Comparison of ENCODE assay signal across 12 cellular contexts in the genomic region with DNA sequence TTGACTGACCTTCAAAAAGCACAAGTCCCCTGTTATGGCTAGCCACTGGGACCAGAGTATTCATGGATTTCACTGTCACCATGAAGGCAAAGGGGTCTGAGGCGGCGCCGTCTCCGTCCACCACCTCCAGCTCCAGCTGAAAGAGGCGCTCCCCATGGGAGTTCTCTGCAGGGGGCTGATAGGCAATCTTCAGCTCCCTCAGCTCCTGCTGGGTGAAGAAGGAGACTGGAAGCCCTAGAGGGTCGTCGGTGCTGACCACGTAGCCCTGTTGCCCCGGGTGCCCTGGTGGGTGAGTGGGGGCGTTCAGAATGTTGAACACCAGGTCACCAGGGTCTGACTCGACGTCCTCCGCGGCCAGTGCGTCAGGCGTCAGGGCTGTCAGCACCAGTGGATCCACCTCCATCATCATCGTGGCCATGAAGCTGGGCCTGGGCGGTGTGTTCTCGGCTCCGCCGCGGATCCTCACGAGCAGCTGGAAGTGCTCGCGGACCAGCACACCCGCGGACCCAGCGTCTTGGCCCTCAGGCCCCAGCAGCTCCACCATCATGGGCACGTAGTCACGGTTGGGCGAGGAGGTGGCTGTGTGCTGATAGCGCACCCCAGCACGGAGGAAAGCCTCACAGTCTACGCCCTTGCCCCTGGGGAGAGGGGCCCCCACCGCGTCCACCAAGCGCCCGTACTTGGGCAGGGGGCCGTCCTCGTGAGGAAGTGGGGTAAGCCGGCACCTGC. TPM values are rescaled to one million over a fixed set of nuclear protein-coding genes. Genes with fewer than 3 reads are reported as not detected.
DNase-seq lines count a peak whose midpoint lies in the region; ATAC-seq and TF ChIP-seq lines count a peak whose summit lies in the region.
"Had no signal": no experiment of that assay in that cellular context is flagged by ENCODE, and none has a peak within 500 bp of the region (broad histone marks: within the 10 kb centered on the region; RNA-seq: fewer than 3 reads in every experiment).

No MANE protein-coding gene starts in this region.

- H3K27me3 ChIP-seq in tibial artery = peaks cover 0 to 28% of the 10 kb centered on the region in 2 donors

- no peak overlapping the region for H3K27ac Mint-ChIP-seq in activated naive CD8-positive, alpha-beta T cell
- no peak overlapping the region for H3K27ac Mint-ChIP-seq in activated naive CD8-positive, alpha-beta T cell treated with anti-CD3 and anti-CD28 coated beads, Interleukin-2, amount 50 U/mL, for 24 hours
- H3K27ac Mint-ChIP-seq in naive B cell = no peak overlapping the region
- H3K27ac Mint-ChIP-seq: type B pancreatic cell had no signal

- peaks cover 0 to 19% (median 16%) of the 10 kb centered on the region in 4 donors for H3K4me1 ChIP-seq in tibial artery

- H3K9me3 ChIP-seq in tibial artery = no peaks in the 10 kb centered on the region
- H3K9me3 ChIP-seq: right lobe of liver had no signal

- H3K4me3 ChIP-seq in coronary artery (peak overlapping the region; percentile 69), tibial artery (peak overlapping the region; percentile 40 to 54)

- H3K9me3 Mint-ChIP-seq in activated naive CD8-positive, alpha-beta T cell (ENCODE audit: low read depth) = peaks cover 8% of the 10 kb centered on the region
- H3K9me3 Mint-ChIP-seq in activated naive CD8-positive, alpha-beta T cell treated with anti-CD3 and anti-CD28 coated beads, Interleukin-2, amount 50 U/mL, for 24 hours = peaks cover 3% of the 10 kb centered on the region
- peaks cover 0 to 5% (median 0%) of the 10 kb centered on the region in 7 donors for H3K9me3 Mint-ChIP-seq in naive B cell
- H3K9me3 Mint-ChIP-seq: type B pancreatic cell had no signal

- TF ChIP-seq CTCF in coronary artery (IDR thresholded peaks at IDR 0.05) (no peak), tibial artery (IDR thresholded peaks at IDR 0.05) (no peak)

- peak overlapping the region; percentile 18 for H3K4me3 Mint-ChIP-seq in activated naive CD8-positive, alpha-beta T cell
- no peak overlapping the region for H3K4me3 Mint-ChIP-seq in activated naive CD8-positive, alpha-beta T cell treated with anti-CD3 and anti-CD28 coated beads, Interleukin-2, amount 50 U/mL, for 24 hours
- H3K4me3 Mint-ChIP-seq in naive B cell = peak overlapping the region in 7 of 8 donors; percentile 12 to 68 (median 54)

- H3K4me1 Mint-ChIP-seq in activated naive CD8-positive, alpha-beta T cell (ENCODE audit: low read depth) = peaks cover 28% of the 10 kb centered on the region
- H3K4me1 Mint-ChIP-seq in activated naive CD8-positive, alpha-beta T cell treated with anti-CD3 and anti-CD28 coated beads, Interleukin-2, amount 50 U/mL, for 24 hours = peaks cover 5% of the 10 kb centered on the region
- peaks cover 10 to 26% (median 24%) of the 10 kb centered on the region in 3 donors for H3K4me1 Mint-ChIP-seq in naive B cell

- H3K27ac ChIP-seq in coronary artery (no peak overlapping the region), tibial artery (no peak overlapping the region)
- H3K27ac ChIP-seq: right lobe of liver had no signal

- CTCF ChIA-PET in HEK293T (lab: Yijun Ruan, JAX) = no interaction called here

- DNase-seq in activated naive CD8-positive, alpha-beta T cell treated with anti-CD3 and anti-CD28 coated beads, Interleukin-2, amount 50 U/mL, for 24 hours = no peak
- DNase-seq in coronary artery (ENCODE audit: low spot score) (no peak), naive B cell (no peak), tibial artery (no peak), HEK293T (ENCODE audit: extremely low spot score) (no peak), mesenteric fat pad (ENCODE audit: low spot score) (no peak)
- DNase-seq: GOT3, NCI-H1694 had no signal

- POLR2A ChIA-PET in HEK293T (lab: Yijun Ruan, JAX) = no interaction called here

- H3K36me3 ChIP-seq in tibial artery = no peaks in the 10 kb centered on the region
- H3K36me3 ChIP-seq: right lobe of liver had no signal

- peaks cover 9% of the 10 kb centered on the region for H3K36me3 Mint-ChIP-seq in activated naive CD8-positive, alpha-beta T cell
- no peaks in the 10 kb centered on the region for H3K36me3 Mint-ChIP-seq in activated naive CD8-positive, alpha-beta T cell treated with anti-CD3 and anti-CD28 coated beads, Interleukin-2, amount 50 U/mL, for 24 hours (ENCODE audit: low read depth)
- H3K36me3 Mint-ChIP-seq in naive B cell = peaks cover 8 to 11% of the 10 kb centered on the region in 2 donors
- H3K36me3 Mint-ChIP-seq: type B pancreatic cell had no signal

- peaks cover 26% of the 10 kb centered on the region for H3K27me3 Mint-ChIP-seq in activated naive CD8-positive, alpha-beta T cell
- peaks cover 40% of the 10 kb centered on the region for H3K27me3 Mint-ChIP-seq in activated naive CD8-positive, alpha-beta T cell treated with anti-CD3 and anti-CD28 coated beads, Interleukin-2, amount 50 U/mL, for 24 hours
- H3K27me3 Mint-ChIP-seq in naive B cell = peaks cover 53 to 66% (median 56%) of the 10 kb centered on the region in 3 donors

- intact Hi-C loops in tibial artery (cut with DNase I; ENCODE audit: low total_unique reads) = no loop called here

- no peak for ATAC-seq in activated naive CD8-positive, alpha-beta T cell treated with anti-CD3 and anti-CD28 coated beads, Interleukin-2, amount 50 U/mL, for 24 hours
- ATAC-seq in naive B cell (ENCODE audit: low read depth in 2 of 2) (no peak), HG03442 (IDR thresholded peaks at IDR 0.05; ENCODE audit: unreplicated experiment) (no peak)

TF ChIP-seq in HEK293T, 16 proteins besides CTCF, POLR2A, EP300 and RAD21:
- TF ChIP-seq FOXK2 (IDR thresholded peaks at IDR 0.05) = no peak
- no peak for TF ChIP-seq LEF1 (IDR thresholded peaks at IDR 0.05; ENCODE audit: borderline replicate concordance)
- TF ChIP-seq PKNOX1 (IDR thresholded peaks at IDR 0.05) = no peak
- no peak for TF ChIP-seq L3MBTL2 (conservative IDR thresholded peaks at IDR 0.05)
- TF ChIP-seq SUZ12 (IDR thresholded peaks at IDR 0.05) = no peak
- no peak for TF ChIP-seq FOXA1 (IDR thresholded peaks at IDR 0.05)
- no peak for TF ChIP-seq ELF4 (IDR thresholded peaks at IDR 0.05)
- TF ChIP-seq CTBP1 (IDR thresholded peaks at IDR 0.05; ENCODE audit: borderline replicate concordance) = no peak
- no peak for TF ChIP-seq NFRKB (IDR thresholded peaks at IDR 0.05)
- no peak for TF ChIP-seq SP1 (IDR thresholded peaks at IDR 0.05)
- no peak for TF ChIP-seq ARNT (IDR thresholded peaks at IDR 0.05)
- no peak for TF ChIP-seq ZNF384 (IDR thresholded peaks at IDR 0.05)

RNA-seq across cellular contexts. Expression of gene FREM3, which starts 1.0 kb away (rescaled TPM):
- polyA plus RNA-seq in naive B cell (ENCODE audit: low read depth in 6 of 6) = not detected
- not detected for total RNA-seq in mesenteric fat pad
- total RNA-seq: right lobe of liver had no signal
